ENCODE assay signal across 17 cellular contexts in genomic region chr20:57977141-57977540, GRCh38.
"Had no signal": no experiment of that assay in that cellular context is flagged by ENCODE, and none has a peak within 500 bp of the region (broad histone marks: within the 10 kb centered on the region; RNA-seq: fewer than 3 reads in every experiment).

No MANE protein-coding gene starts in this region.

- H3K27ac ChIP-seq: tibial nerve had no signal

- H3K27me3 ChIP-seq: gastrocnemius medialis, tibial nerve had no signal

- H3K27ac Mint-ChIP-seq: activated CD4-positive, alpha-beta T cell treated with anti-CD3 and anti-CD28 coated beads, Interleukin-2, amount 10 ng/mL, durations not matched to agents 24 days and 14 days; activated CD8-positive, alpha-beta T cell treated with anti-CD3 and anti-CD28 coated beads for 36 hours; activated naive CD8-positive, alpha-beta T cell treated with anti-CD3 and anti-CD28 coated beads for 36 hours; activated T-helper 17 cell treated with anti-CD3 and anti-CD28 coated beads, Interleukin-2, amount 50 U/mL, for 72 hours had no signal

- H3K4me1 Mint-ChIP-seq: activated CD4-positive, alpha-beta T cell treated with anti-CD3 and anti-CD28 coated beads, Interleukin-2, amount 10 ng/mL, durations not matched to agents 24 days and 14 days; activated naive CD8-positive, alpha-beta T cell treated with anti-CD3 and anti-CD28 coated beads for 36 hours; activated T-helper 17 cell treated with anti-CD3 and anti-CD28 coated beads, Interleukin-2, amount 50 U/mL, for 72 hours; central memory CD8-positive, alpha-beta T cell had no signal

- H3K27me3 Mint-ChIP-seq: activated CD4-positive, alpha-beta T cell treated with anti-CD3 and anti-CD28 coated beads, Interleukin-2, amount 10 ng/mL, durations not matched to agents 24 days and 14 days; activated naive CD8-positive, alpha-beta T cell treated with anti-CD3 and anti-CD28 coated beads for 36 hours had no signal

- H3K4me1 ChIP-seq: gastrocnemius medialis had no signal

- ATAC-seq: activated CD8-positive, alpha-beta T cell treated with anti-CD3 and anti-CD28 coated beads for 36 hours; activated T-helper 17 cell treated with anti-CD3 and anti-CD28 coated beads, Interleukin-2, amount 50 U/mL, for 72 hours; gastrocnemius medialis; stimulated activated naive CD8-positive, alpha-beta T cell treated with anti-CD3 and anti-CD28 coated beads, Interleukin-15, Interleukin-2, amounts not matched to agents 100 U/mL and 50 U/mL, for 24 hours had no signal

- H3K4me3 ChIP-seq: gastrocnemius medialis, lung, tibial nerve had no signal

- H3K9me3 ChIP-seq: gastrocnemius medialis, tibial nerve had no signal

- DNase-seq: activated CD4-positive, alpha-beta T cell treated with anti-CD3 and anti-CD28 coated beads, Interleukin-2, amount 10 ng/mL, durations not matched to agents 24 days and 14 days; activated CD4-positive, CD25-positive, alpha-beta regulatory T cell; activated CD8-positive, alpha-beta T cell treated with anti-CD3 and anti-CD28 coated beads for 36 hours; activated naive CD4-positive, alpha-beta T cell; activated naive CD8-positive, alpha-beta T cell treated with anti-CD3 and anti-CD28 coated beads for 36 hours; activated T-cell treated with anti-CD3 and anti-CD28 coated beads, Interleukin-2, amount 50 U/mL, for 1 hour; amniotic stem cell; effector CD4-positive, alpha-beta T cell; gastrocnemius medialis; midbrain; stimulated activated naive CD8-positive, alpha-beta T cell treated with anti-CD3 and anti-CD28 coated beads, Interleukin-15, Interleukin-2, amounts not matched to agents 100 U/mL and 50 U/mL, for 24 hours; T-helper 1 cell; T-helper 9 cell had no signal

- H3K4me3 Mint-ChIP-seq: activated CD4-positive, alpha-beta T cell treated with anti-CD3 and anti-CD28 coated beads, Interleukin-2, amount 10 ng/mL, durations not matched to agents 24 days and 14 days; activated CD8-positive, alpha-beta T cell treated with anti-CD3 and anti-CD28 coated beads for 36 hours; activated naive CD8-positive, alpha-beta T cell treated with anti-CD3 and anti-CD28 coated beads for 36 hours; activated T-helper 17 cell treated with anti-CD3 and anti-CD28 coated beads, Interleukin-2, amount 50 U/mL, for 72 hours; central memory CD8-positive, alpha-beta T cell had no signal

- H3K36me3 ChIP-seq: gastrocnemius medialis, tibial nerve had no signal
